Comparison of ENCODE assay signal across 1 cellular context in genomic region chr5:1174122-1174936, GRCh38.
A peak's percentile ranks its signal among the peaks of the same experiment; 100 is the strongest.
TF ChIP-seq lines count a peak whose summit lies in the region.

No MANE protein-coding gene starts in this region.

TF ChIP-seq in K562, 482 proteins besides CTCF, POLR2A, EP300 and RAD21 (continued from another document and continues in another):
- TF ChIP-seq ZNF609 (CRISPR knock-in tag; IDR thresholded peaks at IDR 0.05; ENCODE audit: borderline replicate concordance), result no peak
- TF ChIP-seq HNRNPH1 (optimal IDR thresholded peaks at IDR 0.05; ENCODE audit: low read depth, low read length), result no peak
- TF ChIP-seq BHLHE40 (IDR thresholded peaks at IDR 0.05; ENCODE audit: low read length), result peak; percentile 98
- no peak for TF ChIP-seq ELK3 (CRISPR knock-in tag; IDR thresholded peaks at IDR 0.05)
- TF ChIP-seq POLR3A (IDR thresholded peaks at IDR 0.05; ENCODE audit: borderline replicate concordance, extremely low read depth, insufficient read depth, insufficient read length), result no peak
- TF ChIP-seq RBM14 (IDR thresholded peaks at IDR 0.05; ENCODE audit: borderline replicate concordance, insufficient read depth, low read depth, low read length), result no peak
- peak; percentile 40 for TF ChIP-seq FOS (IDR thresholded peaks at IDR 0.05; ENCODE audit: extremely low read depth, insufficient read length)
- TF ChIP-seq KAT7 (CRISPR knock-in tag; IDR thresholded peaks at IDR 0.05; ENCODE audit: borderline replicate concordance), result no peak
- TF ChIP-seq CXXC5 (CRISPR knock-in tag; IDR thresholded peaks at IDR 0.05), result peak; percentile 89
- TF ChIP-seq CBFA2T3 (IDR thresholded peaks at IDR 0.05), result peak; percentile 12; the same call in 1 of the 2 replicates
- 0 out of 2 replicates have a peak, but pooled peaks have one; percentile 21 for TF ChIP-seq TCF3 (CRISPR knock-in tag; IDR thresholded peaks at IDR 0.05)
- no peak for TF ChIP-seq SNRNP70 (optimal IDR thresholded peaks at IDR 0.05; ENCODE audit: low read depth, low read length)
- TF ChIP-seq MAZ (CRISPR knock-in tag; conservative IDR thresholded peaks at IDR 0.05 in 1 of 2, IDR thresholded peaks at IDR 0.05 in 1 of 2), result 0 out of 4 replicates have a peak, but pooled peaks have one; percentile 26 to 34
- TF ChIP-seq ZNF239 (CRISPR knock-in tag; IDR thresholded peaks at IDR 0.05), result no peak
- TF ChIP-seq ZNF146 (CRISPR knock-in tag; IDR thresholded peaks at IDR 0.05; ENCODE audit: unreplicated experiment), result no peak
- peak; percentile 82 for TF ChIP-seq ATF7 (IDR thresholded peaks at IDR 0.05)
- TF ChIP-seq ZNF197 (CRISPR knock-in tag; IDR thresholded peaks at IDR 0.05; ENCODE audit: low read depth), result no peak
- TF ChIP-seq RAD51 (IDR thresholded peaks at IDR 0.05; ENCODE audit: borderline replicate concordance, low read depth), result peak; percentile 25; the same call in 1 of the 2 replicates
- TF ChIP-seq CTCFL (IDR thresholded peaks at IDR 0.05; ENCODE audit: borderline replicate concordance, insufficient read depth, low read depth, low read length, poor library complexity, severe bottlenecking), result peak; percentile 65
- TF ChIP-seq ATF1 (CRISPR knock-in tag; IDR thresholded peaks at IDR 0.05), result no peak
- TF ChIP-seq ATF1 (tag; IDR thresholded peaks at IDR 0.05), result peak; percentile 56; the same call in 1 of the 2 replicates
- TF ChIP-seq GATA2 (CRISPR knock-in tag; IDR thresholded peaks at IDR 0.05), result peak; percentile 57
- TF ChIP-seq TFAP4 (CRISPR knock-in tag; IDR thresholded peaks at IDR 0.05; ENCODE audit: borderline replicate concordance), result peak; percentile 81
- 0 out of 2 replicates have a peak, but pooled peaks have one; percentile 18 for TF ChIP-seq MBD2 (IDR thresholded peaks at IDR 0.05; ENCODE audit: borderline replicate concordance, low read depth)
- no peak for TF ChIP-seq ZNF764 (CRISPR knock-in tag; IDR thresholded peaks at IDR 0.05; ENCODE audit: low read depth)
- peak; percentile 21 to 34; a peak in 3 of 4 replicates for TF ChIP-seq NRF1 (conservative IDR thresholded peaks at IDR 0.05 in 1 of 2, IDR thresholded peaks at IDR 0.05 in 1 of 2)
- TF ChIP-seq PTTG1 (tag; IDR thresholded peaks at IDR 0.05; ENCODE audit: low read depth), result no peak
- 0 out of 2 replicates have a peak, but pooled peaks have one; percentile 35 for TF ChIP-seq MAX (CRISPR knock-in tag; IDR thresholded peaks at IDR 0.05)
- TF ChIP-seq MAFG (tag; conservative IDR thresholded peaks at IDR 0.05), result 0 out of 2 replicates have a peak, but pooled peaks have one; percentile 10
- TF ChIP-seq MITF (IDR thresholded peaks at IDR 0.05), result 0 out of 2 replicates have a peak, but pooled peaks have one; percentile 59
- no peak for TF ChIP-seq ZNF76 (CRISPR knock-in tag; IDR thresholded peaks at IDR 0.05; ENCODE audit: borderline replicate concordance)
- TF ChIP-seq KDM1A (IDR thresholded peaks at IDR 0.05), result peak; percentile 92 to 95
- TF ChIP-seq CUX1 (CRISPR knock-in tag; IDR thresholded peaks at IDR 0.05), result no peak
- TF ChIP-seq HMG20B (CRISPR knock-in tag; IDR thresholded peaks at IDR 0.05), result no peak
- TF ChIP-seq MTF1 (CRISPR knock-in tag; IDR thresholded peaks at IDR 0.05; ENCODE audit: borderline replicate concordance), result no peak
- TF ChIP-seq PRDM10 (IDR thresholded peaks at IDR 0.05; ENCODE audit: partially characterized antibody), result peak; percentile 39
- TF ChIP-seq HDAC6 (IDR thresholded peaks at IDR 0.05; ENCODE audit: low read depth, low read length), result no peak
- peak; percentile 77 for TF ChIP-seq SMC3 (conservative IDR thresholded peaks at IDR 0.05; ENCODE audit: insufficient read depth, low read depth, low read length)
- TF ChIP-seq ATF3 (IDR thresholded peaks at IDR 0.05), result peak; percentile 91
- peak; percentile 95 for TF ChIP-seq ATF3 (CRISPR knock-in tag; conservative IDR thresholded peaks at IDR 0.05)
- 0 out of 2 replicates have a peak, but pooled peaks have one; percentile 39 for TF ChIP-seq MYNN (IDR thresholded peaks at IDR 0.05)
- TF ChIP-seq MYNN (CRISPR knock-in tag; IDR thresholded peaks at IDR 0.05), result no peak
